ENCODE assay signal across 10 cellular contexts in the genomic region with DNA sequence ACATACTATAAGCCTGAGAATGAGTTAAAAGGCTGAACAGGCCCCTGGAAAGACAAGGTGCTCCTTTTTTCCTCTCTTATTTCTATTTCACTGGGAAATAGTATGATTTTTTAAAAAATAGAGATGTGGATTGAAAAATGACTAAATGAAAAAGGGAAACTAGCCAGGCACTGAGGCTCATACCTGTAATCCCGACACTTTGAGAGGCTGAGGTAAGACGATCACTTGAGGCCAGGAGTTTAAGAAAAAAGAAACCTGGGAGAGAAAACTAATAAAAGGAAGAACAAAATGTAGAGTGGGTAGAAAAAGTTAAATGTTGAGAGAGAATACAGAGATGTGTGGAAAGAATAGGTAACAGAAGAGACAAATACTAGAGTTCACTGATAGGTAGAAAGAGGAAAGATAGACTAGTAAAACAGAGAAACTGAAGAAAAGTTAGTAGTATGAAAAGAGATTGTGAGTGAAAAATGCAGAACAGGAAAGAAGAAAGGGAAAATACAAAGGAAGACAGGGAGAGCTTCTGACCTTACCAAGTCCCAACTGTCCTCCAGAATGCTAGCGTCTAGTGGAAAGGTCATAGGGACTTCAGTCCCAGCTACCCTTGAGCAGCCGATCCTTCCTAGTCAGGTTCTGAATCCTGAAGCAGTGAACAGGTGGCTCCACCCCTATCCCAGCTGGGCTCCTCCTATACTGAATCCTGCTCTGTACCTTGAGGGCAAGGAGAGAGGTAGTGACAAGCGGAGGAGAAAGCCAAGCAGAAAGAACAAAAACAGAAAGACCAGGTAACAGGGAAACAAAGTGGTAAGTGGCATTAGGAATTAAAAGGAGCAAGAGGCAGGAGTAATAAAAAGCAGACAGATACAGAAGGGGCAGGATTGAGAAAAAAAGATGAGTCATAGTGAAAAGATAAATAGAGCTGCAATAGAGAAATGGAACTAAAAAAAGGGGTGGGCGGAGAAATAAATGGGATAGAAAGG. TPM values are rescaled to one million over a fixed set of nuclear protein-coding genes. Genes with fewer than 3 reads are reported as not detected.
DNase-seq lines count a peak whose midpoint lies in the region; ATAC-seq and TF ChIP-seq lines count a peak whose summit lies in the region.
"Had no signal": no experiment of that assay in that cellular context is flagged by ENCODE, and none has a peak within 500 bp of the region (broad histone marks: within the 10 kb centered on the region; RNA-seq: fewer than 3 reads in every experiment).

No MANE protein-coding gene starts in this region.

- peak in 3 of 4 donors; percentile 27 to 59 (median 42) for ATAC-seq in psoas muscle

- H3K27ac ChIP-seq in Peyer's patch (peak overlapping the region in 3 of 4 donors; percentile 0 to 62 (median 16)), psoas muscle (no peak overlapping the region)

- H3K4me3 ChIP-seq in Peyer's patch (peak overlapping the region in 2 of 4 donors; percentile 19 to 29), fibroblast of the aortic adventitia (ENCODE audit: low read depth, low read length) (no peak overlapping the region), psoas muscle (peak overlapping the region; percentile 26)

- intact Hi-C loops in psoas muscle (cut with DNase I): no loop called here

- DNase-seq in NCI-H82 (lab: John Stamatoyannopoulos, UW): peak; percentile 43
- no peak for DNase-seq in NCI-H82 treated with DMSO at 0.1 percent for 48 hours (lab: John Stamatoyannopoulos, UW; ENCODE audit: unreplicated experiment)
- peak in 2 of 3 donors; percentile 70 to 85 for DNase-seq in Peyer's patch
- peak; percentile 18 for DNase-seq in fibroblast of the aortic adventitia (ENCODE audit: low read depth)
- DNase-seq in psoas muscle: no peak
- no peak for DNase-seq in NCI-H345 treated with DMSO at 0.1 percent for 48 hours (lab: John Stamatoyannopoulos, UW; ENCODE audit: unreplicated experiment)
- DNase-seq in COLO668 (lab: John Stamatoyannopoulos, UW; ENCODE audit: unreplicated experiment): no peak
- no peak for DNase-seq in SW 1271 (lab: John Stamatoyannopoulos, UW)
- DNase-seq: left cardiac atrium, NCI-H1092 treated with DMSO at 0.1 percent for 48 hours had no signal

- H3K27me3 ChIP-seq in Peyer's patch: no peaks in the 10 kb centered on the region
- no peaks in the 10 kb centered on the region for H3K27me3 ChIP-seq in psoas muscle (ENCODE audit: insufficient read depth in 3 of 3, low read length in 2 of 3)

- H3K4me1 ChIP-seq in Peyer's patch: peaks cover 0 to 2% (median 0%) of the 10 kb centered on the region in 4 donors
- H3K4me1 ChIP-seq in psoas muscle: peaks cover 17% of the 10 kb centered on the region

- TF ChIP-seq CTCF in Peyer's patch (IDR thresholded peaks at IDR 0.05): no peak
- no peak for TF ChIP-seq CTCF in fibroblast of the aortic adventitia (IDR thresholded peaks at IDR 0.05; ENCODE audit: insufficient read depth, low read length)
- no peak for TF ChIP-seq CTCF in psoas muscle (IDR thresholded peaks at IDR 0.05)

- 84 to 87% (median 87%) methylated on average over 6 of the region's 6 CpGs for WGBS in psoas muscle, 3 donors

- peak; percentile 66 to 75 for TF ChIP-seq POLR2A in Peyer's patch (IDR thresholded peaks at IDR 0.05)

- H3K36me3 ChIP-seq in Peyer's patch (no peaks in the 10 kb centered on the region), psoas muscle (ENCODE audit: insufficient read depth in 1 of 2, low read depth in 1 of 2) (peaks cover 0 to 5% of the 10 kb centered on the region in 2 donors)

- H3K9me3 ChIP-seq in Peyer's patch (no peaks in the 10 kb centered on the region), psoas muscle (no peaks in the 10 kb centered on the region)

RNA-seq across cellular contexts. Expression of gene TMEM116, which starts 7.3 kb away (rescaled TPM):
- total RNA-seq in Peyer's patch (10 to 100 TPM; 21.5 to 37.3 (median 35.5) TPM), fibroblast of the aortic adventitia (ENCODE audit: low replicate concordance) (2.3 and 20.4 TPM in 2 replicates), psoas muscle (1 to 10 TPM; 3.2 to 7.3 (median 5.8) TPM)
- 10 to 100 TPM in 1 of 3 donors, 1 to 10 TPM in 2; 3.9 to 12.5 (median 4.7) TPM for polyA plus RNA-seq in psoas muscle

RNA-seq across cellular contexts. Expression of gene ERP29, which starts 7.5 kb away (rescaled TPM):
- total RNA-seq in Peyer's patch: 10 to 100 TPM; 39.8 to 62.7 (median 49.1) TPM
- total RNA-seq in fibroblast of the aortic adventitia (ENCODE audit: low replicate concordance): 56.0 and 77.7 TPM in 2 replicates
- total RNA-seq in psoas muscle: 10 to 100 TPM; 15.3 to 24.3 (median 19.6) TPM
- polyA plus RNA-seq in psoas muscle: 10 to 100 TPM; 26.8 to 38.7 (median 32.4) TPM

Comparison
In these comparisons a context has a peak if more than half of its experiments do, and no peak if none do; other contexts are left out.
1. DNase-seq: peak in NCI-H82 (single experiment), Peyer's patch (2 of 3) and fibroblast of the aortic adventitia (single experiment); none in NCI-H82 treated with DMSO at 0.1 percent for 48 hours (single experiment), psoas muscle (0 of 2), NCI-H345 treated with DMSO at 0.1 percent for 48 hours (single experiment), COLO668 (single experiment) and SW 1271 (0 of 2).